1 cellular context compared by ENCODE assay signal in genomic region chr1:171212607-171213347, GRCh38.
TF ChIP-seq lines count a peak whose summit lies in the region.

No MANE protein-coding gene starts in this region.

TF ChIP-seq in IMR-90, 13 proteins besides CTCF, POLR2A, EP300 and RAD21:
- TF ChIP-seq MAZ (IDR thresholded peaks at IDR 0.05; ENCODE audit: borderline replicate concordance, low read depth, low read length) (no peak), SMC3 (IDR thresholded peaks at IDR 0.05; ENCODE audit: low read depth, low read length) (no peak), MXI1 (IDR thresholded peaks at IDR 0.05; ENCODE audit: borderline replicate concordance, low read depth, low read length) (no peak), BHLHE40 (IDR thresholded peaks at IDR 0.05; ENCODE audit: low read depth, low read length) (no peak), RFX5 (IDR thresholded peaks at IDR 0.05; ENCODE audit: low read depth, low read length) (no peak), RCOR1 (IDR thresholded peaks at IDR 0.05; ENCODE audit: insufficient replicate concordance, low read length) (no peak), NFE2L2 (IDR thresholded peaks at IDR 0.05; ENCODE audit: low read depth, low read length) (no peak), MAFK (IDR thresholded peaks at IDR 0.05; ENCODE audit: low read depth, low read length) (no peak), CHD1 (IDR thresholded peaks at IDR 0.05; ENCODE audit: low read depth, low read length) (no peak), CEBPB (IDR thresholded peaks at IDR 0.05; ENCODE audit: low read depth, low read length) (no peak), ELK1 (IDR thresholded peaks at IDR 0.05; ENCODE audit: borderline replicate concordance, low read depth, low read length) (no peak), USF2 (IDR thresholded peaks at IDR 0.05; ENCODE audit: low read depth, low read length) (no peak), FOS (IDR thresholded peaks at IDR 0.05; ENCODE audit: low read depth, low read length) (no peak)
